In genomic region chr3:120168038-120168437, GRCh38 we compare ENCODE assay signal across 28 cellular contexts.
"Had no signal": no experiment of that assay in that cellular context is flagged by ENCODE, and none has a peak within 500 bp of the region (broad histone marks: within the 10 kb centered on the region; RNA-seq: fewer than 3 reads in every experiment).

No MANE protein-coding gene starts in this region.

- H3K4me1 ChIP-seq: neural progenitor cell, right atrium auricular region, testis, thyroid gland, uterus had no signal

- H3K36me3 ChIP-seq: left ventricle myocardium inferior, neural progenitor cell, ovary, right atrium auricular region, stomach, thyroid gland, transverse colon, upper lobe of right lung, uterus had no signal

- ATAC-seq: left colon; natural killer cell; sciatic nerve; stimulated activated naive B cell treated with anti-CD40 and anti-IgM and Interleukin-4, amounts not matched to agents 10 μg/mL and 1 μg/mL and 100 μg/mL, for 72 hours; stimulated activated naive CD8-positive, alpha-beta T cell treated with anti-CD3 and anti-CD28 coated beads, Interleukin-15, Interleukin-2, amounts not matched to agents 100 U/mL and 50 U/mL, for 24 hours; upper lobe of right lung had no signal

- H2AFZ ChIP-seq: neural progenitor cell had no signal

- FAIRE-seq: islet of Langerhans, kidney had no signal

- H3K9ac ChIP-seq: neural progenitor cell had no signal

- H3K27me3 ChIP-seq: neural progenitor cell, ovary, right atrium auricular region, stomach, testis, thyroid gland, transverse colon, upper lobe of right lung, uterus had no signal

- DNase-seq: hypothalamus; immature natural killer cell; kidney; left colon; left ventricle myocardium inferior; mesendoderm; naive B cell; natural killer cell; nephron progenitor cell; ovary; stimulated activated CD4-positive, alpha-beta T cell treated with anti-CD3 and anti-CD28 coated beads, Interleukin-12 subunit alpha, Interleukin-12 subunit beta, amount 100 ng/mL, for 4 hours; stimulated activated CD4-positive, alpha-beta T cell treated with anti-CD3 and anti-CD28 coated beads, Interleukin-15, amount 100 ng/mL, for 24 hours; stimulated activated CD4-positive, alpha-beta T cell treated with anti-CD3 and anti-CD28 coated beads, Interleukin-2, amount 100 ng/mL, for 24 hours; stimulated activated CD4-positive, alpha-beta T cell treated with anti-CD3 and anti-CD28 coated beads, Interleukin-4, amount 100 ng/mL, for 1 hour; stimulated activated naive B cell treated with anti-CD40 and anti-IgM and Interleukin-4, amounts not matched to agents 10 μg/mL and 1 μg/mL and 100 μg/mL, for 72 hours; stimulated activated naive CD8-positive, alpha-beta T cell treated with anti-CD3 and anti-CD28 coated beads, Interleukin-15, Interleukin-2, amounts not matched to agents 100 U/mL and 50 U/mL, for 24 hours; stomach; testis; thyroid gland; transverse colon; upper lobe of right lung; uterus had no signal

- H3K4me2 ChIP-seq: neural progenitor cell had no signal

- H3K4me3 ChIP-seq: left ventricle myocardium inferior, lung, neural progenitor cell, ovary, right atrium auricular region, skin epidermis, stomach, testis, thyroid gland, transverse colon, upper lobe of right lung, uterus had no signal

- H3K27ac ChIP-seq: left ventricle myocardium inferior, neural progenitor cell, ovary, right atrium auricular region, skin epidermis, stomach, testis, thyroid gland, transverse colon, upper lobe of right lung, uterus had no signal

- H3K9me3 ChIP-seq: left ventricle myocardium inferior, ovary, right atrium auricular region, stomach, testis, thyroid gland, transverse colon, upper lobe of right lung, uterus had no signal
